22 cellular contexts compared by ENCODE assay signal in the genomic region with DNA sequence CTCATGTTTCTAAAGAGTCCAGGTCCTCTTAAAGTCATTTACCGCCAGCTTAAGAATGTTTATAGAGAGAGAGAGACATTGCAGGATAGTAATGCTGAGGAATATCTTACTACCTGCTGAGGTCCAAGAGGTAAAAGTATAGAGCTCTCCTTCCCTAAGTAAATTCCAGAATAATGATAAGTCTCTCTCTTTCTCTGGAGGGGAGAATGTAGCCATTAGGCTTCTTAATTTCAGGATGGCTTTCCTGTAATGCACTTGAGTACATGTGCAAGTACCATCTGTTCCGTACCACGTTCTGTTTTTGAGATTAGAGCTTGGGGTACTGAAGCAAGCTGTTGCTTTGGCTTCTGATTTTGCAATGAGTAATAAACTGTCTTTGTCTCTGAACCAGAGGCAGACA.
"Had no signal": no experiment of that assay in that cellular context is flagged by ENCODE, and none has a peak within 500 bp of the region (broad histone marks: within the 10 kb centered on the region; RNA-seq: fewer than 3 reads in every experiment).

No MANE protein-coding gene starts in this region.

- H3K4me1 Mint-ChIP-seq: activated T-helper 17 cell treated with anti-CD3 and anti-CD28 coated beads, Interleukin-2, amount 50 U/mL, for 72 hours; central memory CD8-positive, alpha-beta T cell; natural killer cell had no signal

- H3K27me3 Mint-ChIP-seq: activated naive CD8-positive, alpha-beta T cell; activated T-cell treated with anti-CD3 and anti-CD28 coated beads, Interleukin-2, amount 50 U/mL, for 24 hours; activated T-helper 17 cell treated with anti-CD3 and anti-CD28 coated beads, Interleukin-2, amount 50 U/mL, for 72 hours; central memory CD8-positive, alpha-beta T cell had no signal

- H3K27ac ChIP-seq: adrenal gland, left ventricle myocardium inferior, pancreas, psoas muscle, right atrium auricular region, spleen, testis, uterus had no signal

- H3K9me3 ChIP-seq: adrenal gland, left ventricle myocardium inferior, pancreas, psoas muscle, right atrium auricular region, testis, uterus had no signal

- H3K36me3 Mint-ChIP-seq: activated naive CD8-positive, alpha-beta T cell; natural killer cell had no signal

- H3K27ac Mint-ChIP-seq: activated naive CD8-positive, alpha-beta T cell; activated T-cell treated with anti-CD3 and anti-CD28 coated beads, Interleukin-2, amount 50 U/mL, for 24 hours; activated T-helper 17 cell treated with anti-CD3 and anti-CD28 coated beads, Interleukin-2, amount 50 U/mL, for 72 hours; natural killer cell had no signal

- ATAC-seq: activated T-helper 17 cell treated with anti-CD3 and anti-CD28 coated beads, Interleukin-2, amount 50 U/mL, for 72 hours; natural killer cell; pancreas; psoas muscle had no signal

- DNase-seq: activated CD4-positive, alpha-beta T cell treated with anti-CD3 and anti-CD28 coated beads for 1 hour; activated naive CD4-positive, alpha-beta T cell; activated T-cell treated with anti-CD3 and anti-CD28 coated beads, Interleukin-2, amount 50 U/mL, for 24 hours; adrenal gland; effector memory CD4-positive, alpha-beta T cell; foreskin melanocyte; hypothalamus; left ventricle myocardium inferior; midbrain; natural killer cell; pancreas; psoas muscle; spleen; stimulated activated CD4-positive, alpha-beta T cell treated with anti-CD3 and anti-CD28 coated beads, Interleukin-4, amount 100 ng/mL, for 1 hour; stimulated activated naive CD4-positive, alpha-beta T cell; testis; trophoblast cell; uterus had no signal

- H3K27me3 ChIP-seq: adrenal gland, pancreas, right atrium auricular region, spleen, testis, uterus had no signal

- H3K4me3 Mint-ChIP-seq: activated naive CD8-positive, alpha-beta T cell; activated T-cell treated with anti-CD3 and anti-CD28 coated beads, Interleukin-2, amount 50 U/mL, for 24 hours; activated T-helper 17 cell treated with anti-CD3 and anti-CD28 coated beads, Interleukin-2, amount 50 U/mL, for 72 hours; central memory CD8-positive, alpha-beta T cell; natural killer cell had no signal
